In genomic region chr22:49853981-49854791, GRCh38 we compare ENCODE assay signal across 8 cellular contexts. TPM values are rescaled to one million over a fixed set of nuclear protein-coding genes. Genes with fewer than 3 reads are reported as not detected.
DNase-seq lines count a peak whose midpoint lies in the region; ATAC-seq, FAIRE-seq and TF ChIP-seq lines count a peak whose summit lies in the region.

No MANE protein-coding gene starts in this region.

- no peaks in the 10 kb centered on the region for H4K20me1 ChIP-seq in OCI-LY1 (ENCODE audit: insufficient read depth, low read length)
- H4K20me1 ChIP-seq in mammary epithelial cell (ENCODE audit: insufficient read depth, low read length), result no peaks in the 10 kb centered on the region

- TF ChIP-seq CTCF in OCI-LY1 (IDR thresholded peaks at IDR 0.05; ENCODE audit: low read length) (no peak), mammary epithelial cell (conservative IDR thresholded peaks at IDR 0.05 in 1 of 2, IDR thresholded peaks at IDR 0.05 in 1 of 2; ENCODE audit: extremely low read depth in 1 of 2, insufficient read depth in 1 of 2, low read depth in 1 of 2, low read length in 2 of 2) (no peak)

- H3K27me3 ChIP-seq in ACC112 (ENCODE audit: insufficient read depth, low read length) (peaks cover 16% of the 10 kb centered on the region; the same call in 1 of the 2 replicates), OCI-LY1 (ENCODE audit: insufficient read depth, low read length) (no peaks in the 10 kb centered on the region), mammary epithelial cell (ENCODE audit: insufficient read depth, low read length) (peaks cover 15% of the 10 kb centered on the region)

- H3K4me2 ChIP-seq in OCI-LY1 (ENCODE audit: low read length) (peak overlapping the region; percentile 83), mammary epithelial cell (ENCODE audit: insufficient read depth, low read depth, low read length) (peak overlapping the region; percentile 82)

- 2% methylated on average over 33 of the region's 99 CpGs for WGBS in mammary epithelial cell (ENCODE audit: low coverage, missing lambda C conversion rate)

- no peak for DNase-seq in GM12892 (ENCODE audit: insufficient read length)
- peak; percentile 29 for DNase-seq in mammary epithelial cell
- peak; percentile 66 for DNase-seq in left kidney (ENCODE audit: low read depth, low spot score)
- peak; percentile 22 for DNase-seq in superior temporal gyrus (ENCODE audit: extremely low spot score)
- DNase-seq in NCI-H1092 (lab: John Stamatoyannopoulos, UW), result no peak

- peak overlapping the region; percentile 92 for H3K9ac ChIP-seq in OCI-LY1 (ENCODE audit: low read length)
- H3K9ac ChIP-seq in mammary epithelial cell (ENCODE audit: insufficient read depth, low read length), result peak overlapping the region; percentile 86

- H3K36me3 ChIP-seq in ACC112 (ENCODE audit: insufficient read depth, low read length) (no peaks in the 10 kb centered on the region), OCI-LY1 (ENCODE audit: insufficient read depth, low read length) (peaks cover 5% of the 10 kb centered on the region; the same call in 1 of the 2 replicates), mammary epithelial cell (ENCODE audit: insufficient read depth, low read length) (no peaks in the 10 kb centered on the region)

- dilution Hi-C loops in mammary epithelial cell (cut with HindIII; ENCODE audit: low sequenced_read_pairs), result no loop called here

- in situ Hi-C loops in mammary epithelial cell (cut with MboI; ENCODE audit: low sequenced_read_pairs in 2 of 2), result no loop called here

- H3F3A ChIP-seq in OCI-LY1 (ENCODE audit: insufficient read depth, low read length), result no peaks in the 10 kb centered on the region

- H2AFZ ChIP-seq in ACC112 (ENCODE audit: low read length, unreplicated experiment) (peak overlapping the region; percentile 68), OCI-LY1 (ENCODE audit: low read length) (no peak overlapping the region), mammary epithelial cell (ENCODE audit: low read depth, low read length) (peak overlapping the region; percentile 84)

- FAIRE-seq in GM12892 (lab: Jason Lieb, UNC), result peak; percentile 77

- H3K9me3 ChIP-seq in OCI-LY1 (ENCODE audit: low read length) (no peaks in the 10 kb centered on the region), mammary epithelial cell (replicated peaks; ENCODE audit: insufficient read depth, low read length) (no peaks in the 10 kb centered on the region)

- H3K4me3 ChIP-seq in ACC112 (ENCODE audit: low read depth, low read length) (peak overlapping the region; percentile 96), OCI-LY1 (ENCODE audit: low read depth, low read length, poor library complexity, severe bottlenecking) (peak overlapping the region; percentile 92), mammary epithelial cell (replicated peaks in 1 of 3; ENCODE audit: insufficient read depth in 1 of 3, low read depth in 2 of 3, low read length in 3 of 3) (peak overlapping the region; percentile 60 to 81 (median 63))

- H3K4me1 ChIP-seq in ACC112 (ENCODE audit: control insufficient read depth, insufficient read depth, low read length, unreplicated experiment), result no peaks in the 10 kb centered on the region
- H3K4me1 ChIP-seq in OCI-LY1 (ENCODE audit: insufficient read depth, low read length, severe bottlenecking), result peaks cover 26% of the 10 kb centered on the region
- peaks cover 18% of the 10 kb centered on the region for H3K4me1 ChIP-seq in mammary epithelial cell (ENCODE audit: insufficient read depth, low read length)

- peak; percentile 36 for ATAC-seq in HG02798 (IDR thresholded peaks at IDR 0.05; ENCODE audit: poor library complexity, unreplicated experiment)

- intact Hi-C loops in mammary epithelial cell (cut with micrococcal nuclease), result loop anchor here (1.0 to 2.0 kb wide), 2 partner anchors 23 to 64 kb away; partner anchors contain the start of genes ALG12 and CRELD2

- CTCF ChIA-PET in mammary epithelial cell (lab: Charles Lee; ENCODE audit: low non-redundant PET), result no interaction called here

- TSS peak; percentile 56 for BruUV-seq in mammary epithelial cell (replicated peaks; lab: Mats Ljungman, UMichigan)

- TF ChIP-seq POLR2A in GM12892 (IDR thresholded peaks at IDR 0.05; ENCODE audit: low read depth, low read length), result no peak

- H3K27ac ChIP-seq in ACC112 (ENCODE audit: low read depth, low read length) (peak overlapping the region; percentile 41; the same call in 1 of the 2 replicates), OCI-LY1 (ENCODE audit: low read depth, low read length, poor library complexity, severe bottlenecking) (peak overlapping the region; percentile 71), mammary epithelial cell (ENCODE audit: insufficient read depth, low read depth, low read length) (peak overlapping the region; percentile 46)

- no peaks in the 10 kb centered on the region for H3K9me2 ChIP-seq in OCI-LY1 (ENCODE audit: low read depth, low read length)

- peaks cover 48% of the 10 kb centered on the region for H3K79me2 ChIP-seq in ACC112 (ENCODE audit: control insufficient read depth, insufficient read depth, low read length, unreplicated experiment)
- H3K79me2 ChIP-seq in OCI-LY1 (ENCODE audit: insufficient read depth, low read length), result peaks cover 47% of the 10 kb centered on the region
- H3K79me2 ChIP-seq in mammary epithelial cell (ENCODE audit: insufficient read depth, low read length), result peaks cover 52% of the 10 kb centered on the region

RNA-seq across cellular contexts. Expression of gene ZBED4, which starts 0.5 kb away (rescaled TPM):
- polyA plus RNA-seq in GM12892 (2012; ENCODE audit: missing spikeins), result 11.3 TPM
- total RNA-seq in mammary epithelial cell, result 10 to 100 TPM; 16.8 to 20.7 TPM
- 6.3 TPM for polyA plus RNA-seq in mammary epithelial cell
- 19.3 TPM for polyA minus RNA-seq in mammary epithelial cell

RNA-seq across cellular contexts. Expression of gene BRD1, which starts 26.5 kb away (rescaled TPM):
- polyA plus RNA-seq in GM12892 (2012; ENCODE audit: missing spikeins), result 8.5 TPM
- total RNA-seq in mammary epithelial cell, result 10 to 100 TPM; 25.5 to 26.9 TPM
- 4.5 TPM for polyA plus RNA-seq in mammary epithelial cell
- polyA minus RNA-seq in mammary epithelial cell, result 5.3 TPM

Comparison
In these comparisons a context has a peak if more than half of its experiments do, and no peak if none do; other contexts are left out.
1. DNase-seq: peak in mammary epithelial cell (single experiment), left kidney (single experiment) and superior temporal gyrus (single experiment); none in GM12892 (single experiment) and NCI-H1092 (single experiment).
2. Peak in every context shown above with its lines, with median percentiles within 50 percentile points of each other: H3K27ac ChIP-seq and H3K4me3 ChIP-seq.